ENCODE assay signal across 8 cellular contexts in genomic region chr9:78296208-78296892, GRCh38. TPM values are rescaled to one million over a fixed set of nuclear protein-coding genes. Genes with fewer than 3 reads are reported as not detected.
DNase-seq lines count a peak whose midpoint lies in the region; ATAC-seq and TF ChIP-seq lines count a peak whose summit lies in the region.

No MANE protein-coding gene starts in this region.

- H3K4me1 ChIP-seq in right atrium auricular region = peaks cover 0 to 26% of the 10 kb centered on the region in 2 donors

- H3K36me3 Mint-ChIP-seq in activated CD8-positive, alpha-beta memory T cell treated with anti-CD3 and anti-CD28 coated beads, Interleukin-2, amount 10 ng/mL, durations not matched to agents 7 days and 5 days = peaks cover 17% of the 10 kb centered on the region

- no peaks in the 10 kb centered on the region for H3K36me3 ChIP-seq in right atrium auricular region

- CTCF ChIA-PET in activated CD8-positive, alpha-beta memory T cell treated with anti-CD3 and anti-CD28 coated beads, Interleukin-2, amount 10 ng/mL, durations not matched to agents 7 days and 5 days (lab: Charles Lee) = interaction anchor here (0.7 to 1.8 kb wide), 7 partner anchors 24 to 319 kb away, joined by 3 to 7 read pairs (median 3); no protein-coding TSS in a partner anchor

- peaks cover 47% of the 10 kb centered on the region for H3K4me1 Mint-ChIP-seq in activated CD8-positive, alpha-beta memory T cell treated with anti-CD3 and anti-CD28 coated beads, Interleukin-2, amount 10 ng/mL, durations not matched to agents 7 days and 5 days

- no peaks in the 10 kb centered on the region for H3K9me3 Mint-ChIP-seq in activated CD8-positive, alpha-beta memory T cell treated with anti-CD3 and anti-CD28 coated beads, Interleukin-2, amount 10 ng/mL, durations not matched to agents 7 days and 5 days (ENCODE audit: low read depth)

- peaks cover 0 to 4% of the 10 kb centered on the region in 2 donors for H3K27me3 ChIP-seq in right atrium auricular region

- ATAC-seq in activated CD8-positive, alpha-beta memory T cell treated with anti-CD3 and anti-CD28 coated beads, Interleukin-2, amount 10 ng/mL, durations not matched to agents 7 days and 5 days = no peak
- no peak for ATAC-seq in GM18505 (IDR thresholded peaks at IDR 0.05; ENCODE audit: unreplicated experiment)
- no peak for ATAC-seq in HG03045 (IDR thresholded peaks at IDR 0.05; ENCODE audit: unreplicated experiment)

- peak overlapping the region in 1 of 2 donors; percentile 22 for H3K27ac ChIP-seq in right atrium auricular region

- no peaks in the 10 kb centered on the region for H3K9me3 ChIP-seq in right atrium auricular region

- H3K4me3 Mint-ChIP-seq in activated CD8-positive, alpha-beta memory T cell treated with anti-CD3 and anti-CD28 coated beads, Interleukin-2, amount 10 ng/mL, durations not matched to agents 7 days and 5 days = peak overlapping the region; percentile 94

- DNase-seq in activated CD8-positive, alpha-beta memory T cell treated with anti-CD3 and anti-CD28 coated beads, Interleukin-2, amount 10 ng/mL, durations not matched to agents 7 days and 5 days = no peak
- DNase-seq in activated CD8-positive, alpha-beta memory T cell treated with anti-CD3 and anti-CD28 coated beads for 24 hours = no peak
- DNase-seq in NCI-H510A treated with DMSO at 0.1 percent for 48 hours (lab: John Stamatoyannopoulos, UW) = peak; percentile 52
- peak; percentile 22 for DNase-seq in amniotic stem cell (lab: John Stamatoyannopoulos, UW)
- DNase-seq in right atrium auricular region (ENCODE audit: low spot score) = peak; percentile 61
- peak; percentile 40 for DNase-seq in pons (ENCODE audit: low spot score)

- H3K27ac Mint-ChIP-seq in activated CD8-positive, alpha-beta memory T cell treated with anti-CD3 and anti-CD28 coated beads, Interleukin-2, amount 10 ng/mL, durations not matched to agents 7 days and 5 days = peak overlapping the region; percentile 94

- no peak for TF ChIP-seq POLR2A in GM18505 (IDR thresholded peaks at IDR 0.05; ENCODE audit: borderline replicate concordance, extremely low read depth, insufficient read depth, insufficient read length)

- peak overlapping the region; percentile 43 to 58 for H3K4me3 ChIP-seq in right atrium auricular region

- H3K27me3 Mint-ChIP-seq in activated CD8-positive, alpha-beta memory T cell treated with anti-CD3 and anti-CD28 coated beads, Interleukin-2, amount 10 ng/mL, durations not matched to agents 7 days and 5 days = no peaks in the 10 kb centered on the region

- no peak for TF ChIP-seq CTCF in right atrium auricular region (IDR thresholded peaks at IDR 0.05)

RNA-seq across cellular contexts. Expression of gene PSAT1, which starts 0.6 kb away (rescaled TPM):
- total RNA-seq in activated CD8-positive, alpha-beta memory T cell treated with anti-CD3 and anti-CD28 coated beads, Interleukin-2, amount 10 ng/mL, durations not matched to agents 7 days and 5 days = 100 to 1,000 TPM in 1 of 2 experiments, 10 to 100 TPM in 1; 72.8 to 118 TPM
- total RNA-seq in right atrium auricular region = under 1 TPM; 0.31 to 0.78 TPM

Comparison
In these comparisons a context has a peak if more than half of its experiments do, and no peak if none do; other contexts are left out.
1. DNase-seq: peak in NCI-H510A treated with DMSO at 0.1 percent for 48 hours (single experiment), amniotic stem cell (single experiment), right atrium auricular region (single experiment) and pons (single experiment); none in activated CD8-positive, alpha-beta memory T cell treated with anti-CD3 and anti-CD28 coated beads, Interleukin-2, amount 10 ng/mL, durations not matched to agents 7 days and 5 days (single experiment) and activated CD8-positive, alpha-beta memory T cell treated with anti-CD3 and anti-CD28 coated beads for 24 hours (single experiment).
2. RNA of gene PSAT1, which starts 0.6 kb away (total RNA-seq): 72.8 to 118 TPM in activated CD8-positive, alpha-beta memory T cell treated with anti-CD3 and anti-CD28 coated beads, Interleukin-2, amount 10 ng/mL, durations not matched to agents 7 days and 5 days; 0.31 to 0.78 TPM in right atrium auricular region; every median in the first group is over 10 times any median in the second.